Comparison of ENCODE assay signal across 17 cellular contexts in genomic region chr3:138778643-138779042, GRCh38. TPM values are rescaled to one million over a fixed set of nuclear protein-coding genes. Genes with fewer than 3 reads are reported as not detected.
DNase-seq lines count a peak whose midpoint lies in the region; ATAC-seq, FAIRE-seq and TF ChIP-seq lines count a peak whose summit lies in the region.
"Had no signal": no experiment of that assay in that cellular context is flagged by ENCODE, and none has a peak within 500 bp of the region (broad histone marks: within the 10 kb centered on the region; RNA-seq: fewer than 3 reads in every experiment).

No MANE protein-coding gene starts in this region.

- no peak overlapping the region for H3K27ac ChIP-seq in HepG2 (ENCODE audit: extremely low read length, insufficient read depth, low read length)
- no peak overlapping the region for H3K27ac ChIP-seq in right lobe of liver
- H3K27ac ChIP-seq in IMR-90 (ENCODE audit: insufficient read depth, low read length) = no peak overlapping the region
- peak overlapping the region; percentile 17 for H3K27ac ChIP-seq in neutrophil
- no peak overlapping the region for H3K27ac ChIP-seq in ascending aorta
- H3K27ac ChIP-seq: BLaER1 treated with 17β-estradiol and CSF1 and Interleukin-3, amounts not matched to agents 10 nM and 100 nM had no signal

- no peak overlapping the region for H3K56ac ChIP-seq in IMR-90 (ENCODE audit: extremely low read depth, insufficient read depth, low read length)

- peaks cover 2 to 19% of the 10 kb centered on the region in 2 experiments; a peak in 3 of 5 replicates for H3K36me3 ChIP-seq in HepG2 (replicated peaks in 1 of 2; ENCODE audit: control insufficient read depth in 1 of 2, insufficient read depth in 2 of 2, low read length in 2 of 2)
- H3K36me3 ChIP-seq in right lobe of liver = no peaks in the 10 kb centered on the region
- no peaks in the 10 kb centered on the region for H3K36me3 ChIP-seq in IMR-90 (ENCODE audit: control insufficient read depth, insufficient read depth, low read length)
- H3K36me3 ChIP-seq in neutrophil = no peaks in the 10 kb centered on the region
- no peaks in the 10 kb centered on the region for H3K36me3 ChIP-seq in ascending aorta

- BruUV-seq in HepG2 (replicated peaks; lab: Mats Ljungman, UMichigan) (no TSS peak), IMR-90 (replicated peaks; lab: Mats Ljungman, UMichigan) (no TSS peak)

- H3K4me1 ChIP-seq in HepG2 (ENCODE audit: insufficient read depth, low read length) = peaks cover 29% of the 10 kb centered on the region
- H3K4me1 ChIP-seq in right lobe of liver = peaks cover 0 to 8% (median 0%) of the 10 kb centered on the region in 4 donors
- peaks cover 10% of the 10 kb centered on the region for H3K4me1 ChIP-seq in IMR-90 (ENCODE audit: control insufficient read depth, insufficient read depth, low read length)
- peaks cover 9 to 34% of the 10 kb centered on the region in 2 experiments for H3K4me1 ChIP-seq in neutrophil (ENCODE audit: control insufficient read depth in 1 of 2, insufficient read depth in 1 of 2, low read depth in 1 of 2, low read length in 1 of 2)
- H3K4me1 ChIP-seq in ascending aorta = peaks cover 3 to 7% of the 10 kb centered on the region in 2 donors

- POLR2A ChIA-PET in HepG2 (lab: Yijun Ruan, JAX) = interaction anchor here (0.7 kb wide), 1 partner anchor 82 kb away, joined by 4 read pairs; no protein-coding TSS in a partner anchor
- POLR2A ChIA-PET in IMR-90 (lab: Charles Lee; ENCODE audit: unreplicated experiment) = no interaction called here

- no peak overlapping the region for H3K4ac ChIP-seq in IMR-90 (ENCODE audit: low read depth, low read length)

- H3K9me1 ChIP-seq in IMR-90 (ENCODE audit: insufficient read depth, low read length) = peaks cover 10% of the 10 kb centered on the region

- H3K18ac ChIP-seq in IMR-90 (ENCODE audit: low read depth, low read length) = no peak overlapping the region

- no peak for FAIRE-seq in HepG2 (lab: Jason Lieb, UNC)
- FAIRE-seq: GM12878, GM19239, H1 had no signal

- peak overlapping the region; percentile 33 for H2AK9ac ChIP-seq in IMR-90 (replicated peaks; ENCODE audit: low read depth, low read length, poor library complexity)

- H3K23ac ChIP-seq in IMR-90 (ENCODE audit: low read depth, low read length) = no peak overlapping the region

- no peak overlapping the region for H4K5ac ChIP-seq in IMR-90 (ENCODE audit: low read depth, low read length)

- dilution Hi-C loops in IMR-90 (cut with HindIII; ENCODE audit: low sequenced_read_pairs, unreplicated experiment) = no loop called here

- peaks cover 34 to 59% of the 10 kb centered on the region in 2 experiments for H3K79me1 ChIP-seq in IMR-90 (ENCODE audit: low read depth in 1 of 2, low read length in 2 of 2)

- H3K4me3 ChIP-seq in HepG2 (replicated peaks in 1 of 3; ENCODE audit: insufficient read depth in 1 of 3, low read depth in 2 of 3, low read length in 3 of 3) (no peak overlapping the region), right lobe of liver (no peak overlapping the region), IMR-90 (ENCODE audit: insufficient read depth, low read depth, low read length) (no peak overlapping the region), neutrophil (ENCODE audit: low read depth in 1 of 2, low read length in 1 of 2) (no peak overlapping the region), ascending aorta (no peak overlapping the region)
- H3K4me3 ChIP-seq: BLaER1 treated with 17β-estradiol and CSF1 and Interleukin-3, amounts not matched to agents 10 nM and 100 nM; GM12878 had no signal

- H2BK5ac ChIP-seq in IMR-90 (ENCODE audit: low read depth, low read length, poor library complexity, severe bottlenecking) = no peak overlapping the region

- H3K36me3 Mint-ChIP-seq in activated naive CD4-positive, alpha-beta T cell treated with anti-CD3 and anti-CD28 coated beads, Interleukin-2, amount 50 U/mL, for 72 hours = peaks cover 0 to 20% of the 10 kb centered on the region in 2 donors

- no peak overlapping the region for H3K14ac ChIP-seq in IMR-90 (replicated peaks; ENCODE audit: low read depth, low read length)

- no peak for TF ChIP-seq RAD21 in HepG2 (CRISPR knock-in tag; IDR thresholded peaks at IDR 0.05)
- TF ChIP-seq RAD21 in IMR-90 (IDR thresholded peaks at IDR 0.05; ENCODE audit: low read length) = no peak

- intact Hi-C loops in HepG2 (cut with micrococcal nuclease; ENCODE audit: unreplicated experiment) = loop anchor here (10.0 kb wide), 1 partner anchor 56 kb away; the partner anchor contains the start of gene PIK3CB
- intact Hi-C loops in right lobe of liver (cut with DNase I) = no loop called here
- intact Hi-C loops in IMR-90 (cut with micrococcal nuclease) = no loop called here
- intact Hi-C loops in ascending aorta (cut with DNase I) = no loop called here

- H3K9me3 Mint-ChIP-seq in activated naive CD4-positive, alpha-beta T cell treated with anti-CD3 and anti-CD28 coated beads, Interleukin-2, amount 50 U/mL, for 72 hours = peaks cover 0 to 5% of the 10 kb centered on the region in 2 donors
- H3K9me3 Mint-ChIP-seq: CD4-positive, alpha-beta T cell had no signal

- DNase-seq in HepG2 (ENCODE audit: low spot score) = no peak
- no peak for DNase-seq in right lobe of liver
- no peak for DNase-seq in IMR-90
- DNase-seq in NCI-H146 treated with DMSO at 0.1 percent for 48 hours (lab: John Stamatoyannopoulos, UW; ENCODE audit: unreplicated experiment) = no peak
- DNase-seq in ascending aorta (ENCODE audit: low spot score in 2 of 2) = no peak
- no peak for DNase-seq in activated naive CD4-positive, alpha-beta T cell treated with anti-CD3 and anti-CD28 coated beads, Interleukin-2, amount 50 U/mL, for 72 hours (ENCODE audit: low spot score in 2 of 2)
- DNase-seq: Calu3; CD4-positive, alpha-beta T cell; DND-41; EL; H9 had no signal

- no peak overlapping the region for H2BK120ac ChIP-seq in IMR-90 (ENCODE audit: low read depth, low read length)

- H4K91ac ChIP-seq in IMR-90 (ENCODE audit: insufficient read depth, low read depth, low read length) = no peak overlapping the region

- ATAC-seq in HepG2 (no peak), right lobe of liver (no peak), IMR-90 (ENCODE audit: low read depth) (no peak)
- no peak for ATAC-seq in activated naive CD4-positive, alpha-beta T cell treated with anti-CD3 and anti-CD28 coated beads, Interleukin-2, amount 50 U/mL, for 72 hours
- ATAC-seq: GM12878 had no signal

- TF ChIP-seq CTCF in HepG2 (CRISPR knock-in tag; IDR thresholded peaks at IDR 0.05) = no peak
- no peak for TF ChIP-seq CTCF in right lobe of liver (IDR thresholded peaks at IDR 0.05)
- TF ChIP-seq CTCF in IMR-90 (conservative IDR thresholded peaks at IDR 0.05; ENCODE audit: low read depth, low read length) = no peak
- no peak for TF ChIP-seq CTCF in neutrophil (IDR thresholded peaks at IDR 0.05)
- no peak for TF ChIP-seq CTCF in ascending aorta (IDR thresholded peaks at IDR 0.05)

- H3K4me2 ChIP-seq in HepG2 (ENCODE audit: low read depth, low read length) = no peak overlapping the region
- no peak overlapping the region for H3K4me2 ChIP-seq in IMR-90 (ENCODE audit: low read depth, low read length)
- H3K4me2 ChIP-seq: BLaER1 treated with 17β-estradiol and CSF1 and Interleukin-3, amounts not matched to agents 10 nM and 100 nM had no signal

- no peak overlapping the region for H4K8ac ChIP-seq in IMR-90 (ENCODE audit: low read depth in 2 of 2, low read length in 2 of 2)

- no peak overlapping the region for H3K9ac ChIP-seq in HepG2 (ENCODE audit: insufficient read depth, low read depth, low read length)
- no peak overlapping the region for H3K9ac ChIP-seq in IMR-90 (ENCODE audit: low read depth, low read length)
- H3K9ac ChIP-seq: BLaER1 treated with 17β-estradiol and CSF1 and Interleukin-3, amounts not matched to agents 10 nM and 100 nM had no signal

- H3K79me2 ChIP-seq in HepG2 (ENCODE audit: insufficient read depth, low read length) = peaks cover 58% of the 10 kb centered on the region

- 100% methylated on average over 2 of the region's 2 CpGs for WGBS in HepG2 (ENCODE audit: low lambda C conversion rate)
- WGBS in right lobe of liver (ENCODE audit: insufficient coverage, low coverage, low lambda C conversion rate, missing lambda C conversion rate) = 93% methylated on average over 2 of the region's 2 CpGs
- no CpG with 5 or more reads among the region's 2 CpGs for WGBS in IMR-90 (ENCODE audit: extremely low coverage in 2 of 2, insufficient read length in 1 of 2), 2 experiments

- H3K27me3 ChIP-seq in HepG2 (ENCODE audit: control insufficient read depth in 1 of 2, insufficient read depth in 2 of 2, low read length in 2 of 2) (no peaks in the 10 kb centered on the region), right lobe of liver (no peaks in the 10 kb centered on the region), IMR-90 (ENCODE audit: control insufficient read depth, insufficient read depth, low read length) (no peaks in the 10 kb centered on the region), neutrophil (no peaks in the 10 kb centered on the region), ascending aorta (no peaks in the 10 kb centered on the region)
- H3K27me3 ChIP-seq: BLaER1 treated with 17β-estradiol and CSF1 and Interleukin-3, amounts not matched to agents 10 nM and 100 nM had no signal

- in situ Hi-C loops in HepG2 (cut with HindIII; ENCODE audit: extremely low pct_ligation_motif_present, low pct_unique_long_range_greater_than_20kb) = no loop called here
- in situ Hi-C loops in IMR-90 (cut with MboI; ENCODE audit: low sequenced_read_pairs) = no loop called here

- peaks cover 23% of the 10 kb centered on the region for H4K20me1 ChIP-seq in HepG2 (ENCODE audit: insufficient read depth, low read length)
- H4K20me1 ChIP-seq in IMR-90 (ENCODE audit: insufficient read depth, low read length) = peaks cover 4% of the 10 kb centered on the region; the same call in 1 of the 2 replicates

- no peak overlapping the region for H2BK20ac ChIP-seq in IMR-90 (ENCODE audit: low read depth, low read length)

- no peak overlapping the region for H2BK15ac ChIP-seq in IMR-90 (ENCODE audit: low read depth, low read length)

- no peak overlapping the region for H2AFZ ChIP-seq in HepG2 (ENCODE audit: low read length)
- no peak overlapping the region for H2AFZ ChIP-seq in IMR-90 (replicated peaks; ENCODE audit: low read length, poor library complexity)

- H3K27ac Mint-ChIP-seq in activated naive CD4-positive, alpha-beta T cell treated with anti-CD3 and anti-CD28 coated beads, Interleukin-2, amount 50 U/mL, for 72 hours = no peak overlapping the region
- H3K27ac Mint-ChIP-seq: B cell had no signal

- TF ChIP-seq POLR2A in HepG2 (IDR thresholded peaks at IDR 0.05; ENCODE audit: insufficient read depth in 1 of 2, low read depth in 2 of 2, low read length in 2 of 2) (no peak), right lobe of liver (IDR thresholded peaks at IDR 0.05) (no peak), IMR-90 (IDR thresholded peaks at IDR 0.05; ENCODE audit: low read depth, low read length) (no peak)

- H2AK5ac ChIP-seq in IMR-90 (ENCODE audit: low read depth, low read length) = no peak overlapping the region

- H3K9me3 ChIP-seq in HepG2 (ENCODE audit: low read length) (no peaks in the 10 kb centered on the region), right lobe of liver (no peaks in the 10 kb centered on the region), IMR-90 (ENCODE audit: control insufficient read depth, insufficient read depth, low read length) (no peaks in the 10 kb centered on the region), neutrophil (no peaks in the 10 kb centered on the region), ascending aorta (no peaks in the 10 kb centered on the region)

- TF ChIP-seq EP300 in HepG2 (IDR thresholded peaks at IDR 0.05; ENCODE audit: low read depth in 2 of 2, low read length in 2 of 2) (no peak), HepG2 (CRISPR knock-in tag; IDR thresholded peaks at IDR 0.05; ENCODE audit: borderline replicate concordance) (no peak)

- CTCF ChIA-PET in HepG2 (lab: Yijun Ruan, JAX; ENCODE audit: low intra/inter-chr PET ratio, low total read pairs) (no interaction called here), IMR-90 (lab: Yijun Ruan, JAX) (no interaction called here)

RNA-seq across cellular contexts. Expression of gene PIK3CB, which starts 56.1 kb away (rescaled TPM):
- total RNA-seq in HepG2 (2016; rRNA removed; fragmentation: Illumina TruSeq; extraction: Trizol) = 6.6 and 18.6 TPM in 2 replicates
- 6.5 and 9.2 TPM in 2 replicates for total RNA-seq in HepG2 (2016; cell fraction: cytosol; rRNA removed; fragmentation: Illumina TruSeq; extraction: Trizol; ENCODE audit: low read depth)
- 6.4 and 18.1 TPM in 2 replicates for total RNA-seq in HepG2 (2016; cell fraction: insoluble cytoplasmic fraction; rRNA removed; fragmentation: Illumina TruSeq; extraction: Trizol)
- total RNA-seq in HepG2 (2016; cell fraction: membrane; rRNA removed; fragmentation: Illumina TruSeq; extraction: Trizol) = 13.7 and 13.9 TPM in 2 replicates
- total RNA-seq in HepG2 (2016; cell fraction: nucleus; rRNA removed; fragmentation: Illumina TruSeq; extraction: Trizol) = 12.3 and 14.6 TPM in 2 replicates
- polyA plus RNA-seq in HepG2 (2011; rRNA removed) = 18.7 and 23.8 TPM in 2 replicates
- 10.9 and 18.4 TPM in 2 replicates for polyA plus RNA-seq in HepG2 (2011; cell fraction: cytosol; rRNA removed)
- 13.0 and 17.3 TPM in 2 replicates for polyA plus RNA-seq in HepG2 (2011; cell fraction: nucleus; rRNA removed)
- 47.5 and 53.4 TPM in 2 replicates for polyA plus RNA-seq in HepG2 (2012)
- polyA plus RNA-seq in HepG2 (2016; cell fraction: cytosol; fragmentation: Illumina TruSeq; extraction: Trizol; ENCODE audit: low read depth) = 2.2 and 2.4 TPM in 2 replicates
- 23.5 TPM in 2 replicates for polyA plus RNA-seq in HepG2 (2016; cell fraction: insoluble cytoplasmic fraction; fragmentation: Illumina TruSeq; extraction: Trizol; ENCODE audit: low read depth)
- 7.7 and 9.3 TPM in 2 replicates for polyA plus RNA-seq in HepG2 (2016; cell fraction: membrane; fragmentation: Illumina TruSeq; extraction: Trizol; ENCODE audit: low read depth)
- 13.6 and 13.7 TPM in 2 replicates for polyA plus RNA-seq in HepG2 (2016; cell fraction: nucleus; fragmentation: Illumina TruSeq; extraction: Trizol; ENCODE audit: insufficient read depth, low read depth)
- polyA minus RNA-seq in HepG2 (2011; rRNA and poly(A)+ RNA removed; ENCODE audit: low replicate concordance) = 9.4 and 18.8 TPM in 2 replicates
- polyA minus RNA-seq in HepG2 (2011; cell fraction: cytosol; rRNA and poly(A)+ RNA removed) = 29.0 and 40.8 TPM in 2 replicates
- polyA minus RNA-seq in HepG2 (2011; cell fraction: nucleus; rRNA and poly(A)+ RNA removed) = 74.0 and 78.9 TPM in 2 replicates
- 10 to 100 TPM; 12.1 to 20.9 (median 14.6) TPM for total RNA-seq in right lobe of liver
- total RNA-seq in IMR-90 (2012; rRNA removed) = 6.3 and 7.5 TPM in 2 replicates
- polyA plus RNA-seq in IMR-90 (2012; rRNA removed) = 5.2 and 6.8 TPM in 2 replicates
- polyA plus RNA-seq in IMR-90 (2012; cell fraction: cytosol; rRNA removed) = 3.1 and 5.1 TPM in 2 replicates
- polyA plus RNA-seq in IMR-90 (2012; cell fraction: nucleus; rRNA removed; ENCODE audit: low replicate concordance) = 1.2 and 5.8 TPM in 2 replicates
- 9.3 TPM for total RNA-seq in ascending aorta
- total RNA-seq in activated naive CD4-positive, alpha-beta T cell treated with anti-CD3 and anti-CD28 coated beads, Interleukin-2, amount 50 U/mL, for 72 hours = 10 to 100 TPM; 18.8 to 21.7 TPM
